Comparison of ENCODE assay signal across 2 cellular contexts in genomic region chr10:75244487-75245353, GRCh38.
TF ChIP-seq lines count a peak whose summit lies in the region.

No MANE protein-coding gene starts in this region.

TF ChIP-seq in H1, 55 proteins besides CTCF, POLR2A, EP300 and RAD21:
- TF ChIP-seq SP1 (IDR thresholded peaks at IDR 0.05; ENCODE audit: low read depth, low read length) (no peak), FOSL1 (IDR thresholded peaks at IDR 0.05; ENCODE audit: insufficient read depth, low read depth, low read length) (no peak), YY1 (IDR thresholded peaks at IDR 0.05; ENCODE audit: low read depth, low read length) (no peak), KDM4A (IDR thresholded peaks at IDR 0.05; ENCODE audit: low read depth, low read length, severe bottlenecking) (no peak), BCL11A (IDR thresholded peaks at IDR 0.05; ENCODE audit: low read depth in 2 of 2, low read length in 2 of 2) (no peak), TCF12 (IDR thresholded peaks at IDR 0.05; ENCODE audit: low read depth, low read length) (no peak), POLR2AphosphoS5 (IDR thresholded peaks at IDR 0.05; ENCODE audit: low read depth, low read length) (no peak), CTBP2 (IDR thresholded peaks at IDR 0.05; ENCODE audit: borderline replicate concordance, insufficient read depth, insufficient read length, low read length) (no peak), NRF1 (IDR thresholded peaks at IDR 0.05; ENCODE audit: low read depth, low read length) (no peak)

TF ChIP-seq in HepG2, 621 proteins besides CTCF, POLR2A, EP300 and RAD21:
- peak; percentile 19; the same call in 1 of the 2 replicates for TF ChIP-seq CEBPB (IDR thresholded peaks at IDR 0.05; ENCODE audit: borderline replicate concordance, low read depth, low read length)
- TF ChIP-seq ZNF331 (CRISPR knock-in tag; IDR thresholded peaks at IDR 0.05) = no peak
- TF ChIP-seq SCMH1 (CRISPR knock-in tag; IDR thresholded peaks at IDR 0.05; ENCODE audit: borderline replicate concordance) = no peak
- TF ChIP-seq HIC2 (CRISPR knock-in tag; IDR thresholded peaks at IDR 0.05; ENCODE audit: low read depth) = peak; percentile 63
- peak; percentile 66; the same call in 1 of the 2 replicates for TF ChIP-seq HNF4A (CRISPR knock-in tag; IDR thresholded peaks at IDR 0.05)
- 0 out of 2 replicates have a peak, but pooled peaks have one; percentile 9 for TF ChIP-seq ZNF687 (CRISPR knock-in tag; IDR thresholded peaks at IDR 0.05)
- no peak for TF ChIP-seq MEIS1 (CRISPR knock-in tag; IDR thresholded peaks at IDR 0.05; ENCODE audit: borderline replicate concordance)
- TF ChIP-seq ZNF644 (CRISPR knock-in tag; IDR thresholded peaks at IDR 0.05; ENCODE audit: low read depth) = 0 out of 2 replicates have a peak, but pooled peaks have one; percentile 11
- no peak for TF ChIP-seq NFE2 (CRISPR knock-in tag; IDR thresholded peaks at IDR 0.05)
- 0 out of 2 replicates have a peak, but pooled peaks have one; percentile 61 for TF ChIP-seq HNRNPL (IDR thresholded peaks at IDR 0.05; ENCODE audit: low read depth, low read length)
- no peak for TF ChIP-seq ZNF746 (CRISPR knock-in tag; IDR thresholded peaks at IDR 0.05)
